1 cellular context compared by ENCODE assay signal in the genomic region with DNA sequence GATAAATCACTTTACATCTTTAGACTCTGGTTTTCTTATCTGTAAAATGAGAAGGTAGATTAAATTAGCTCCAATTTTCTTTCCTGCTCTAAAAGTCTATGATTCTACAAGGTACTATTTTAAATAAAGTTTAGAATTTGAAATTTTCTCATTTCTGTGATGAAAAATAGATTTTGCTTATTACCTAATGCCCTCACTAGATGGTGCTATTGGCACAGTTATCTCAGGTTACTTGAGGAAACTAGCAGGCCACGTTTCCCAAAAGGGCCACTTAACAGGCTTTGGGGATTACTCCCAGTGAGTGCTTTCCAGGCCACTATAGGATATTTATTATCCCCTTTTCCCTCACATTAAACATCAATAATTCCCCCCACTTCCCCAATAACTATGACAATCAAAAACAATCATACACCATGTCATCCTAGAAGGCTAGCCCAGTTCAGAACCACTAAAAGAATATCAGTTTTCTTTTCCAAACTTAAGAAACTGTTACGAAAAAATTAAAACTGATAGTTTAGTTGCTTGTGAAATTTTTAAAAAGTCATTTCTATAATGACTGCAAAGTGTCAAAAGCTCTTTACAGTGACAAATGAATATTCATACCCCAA.
TF ChIP-seq lines count a peak whose summit lies in the region.

No MANE protein-coding gene starts in this region.

TF ChIP-seq in GM12878, 131 proteins besides CTCF, POLR2A, EP300 and RAD21:
- TF ChIP-seq PRDM15 (CRISPR knock-in tag; IDR thresholded peaks at IDR 0.05) (no peak), HSF1 (IDR thresholded peaks at IDR 0.05; ENCODE audit: low read depth, low read length) (no peak), ZBTB40 (IDR thresholded peaks at IDR 0.05; ENCODE audit: borderline replicate concordance) (peak; percentile 89), RB1 (IDR thresholded peaks at IDR 0.05; ENCODE audit: borderline replicate concordance) (no peak), MTA3 (IDR thresholded peaks at IDR 0.05; ENCODE audit: borderline replicate concordance, low read length) (no peak), ZNF24 (IDR thresholded peaks at IDR 0.05) (no peak), ETV6 (conservative IDR thresholded peaks at IDR 0.05 in 1 of 2, IDR thresholded peaks at IDR 0.05 in 1 of 2; ENCODE audit: borderline replicate concordance in 1 of 2, low read depth in 1 of 2) (no peak), YY1 (IDR thresholded peaks at IDR 0.05; ENCODE audit: low read depth, low read length) (peak; percentile 27; the same call in 1 of the 2 replicates), EZH2 (IDR thresholded peaks at IDR 0.05; ENCODE audit: borderline replicate concordance, control insufficient read depth, low read depth, low read length) (no peak), USF2 (IDR thresholded peaks at IDR 0.05; ENCODE audit: borderline replicate concordance, low read depth, low read length) (no peak), BHLHE40 (IDR thresholded peaks at IDR 0.05; ENCODE audit: borderline replicate concordance in 1 of 2, low read depth in 2 of 2, low read length in 1 of 2) (0 out of 4 replicates have a peak, but pooled peaks of 1 of the 2 experiments have one; percentile 9), CHD2 (IDR thresholded peaks at IDR 0.05; ENCODE audit: borderline replicate concordance, low read depth, low read length) (no peak), SUZ12 (IDR thresholded peaks at IDR 0.05; ENCODE audit: unreplicated experiment) (no peak), DPF2 (IDR thresholded peaks at IDR 0.05) (no peak), ATF7 (IDR thresholded peaks at IDR 0.05; ENCODE audit: low read depth) (no peak), SMC3 (IDR thresholded peaks at IDR 0.05; ENCODE audit: borderline replicate concordance, low read length) (peak; percentile 91), ZZZ3 (IDR thresholded peaks at IDR 0.05; ENCODE audit: control insufficient read depth, insufficient read length, low read depth) (no peak)
